ENCODE assay signal across 8 cellular contexts in the genomic region with DNA sequence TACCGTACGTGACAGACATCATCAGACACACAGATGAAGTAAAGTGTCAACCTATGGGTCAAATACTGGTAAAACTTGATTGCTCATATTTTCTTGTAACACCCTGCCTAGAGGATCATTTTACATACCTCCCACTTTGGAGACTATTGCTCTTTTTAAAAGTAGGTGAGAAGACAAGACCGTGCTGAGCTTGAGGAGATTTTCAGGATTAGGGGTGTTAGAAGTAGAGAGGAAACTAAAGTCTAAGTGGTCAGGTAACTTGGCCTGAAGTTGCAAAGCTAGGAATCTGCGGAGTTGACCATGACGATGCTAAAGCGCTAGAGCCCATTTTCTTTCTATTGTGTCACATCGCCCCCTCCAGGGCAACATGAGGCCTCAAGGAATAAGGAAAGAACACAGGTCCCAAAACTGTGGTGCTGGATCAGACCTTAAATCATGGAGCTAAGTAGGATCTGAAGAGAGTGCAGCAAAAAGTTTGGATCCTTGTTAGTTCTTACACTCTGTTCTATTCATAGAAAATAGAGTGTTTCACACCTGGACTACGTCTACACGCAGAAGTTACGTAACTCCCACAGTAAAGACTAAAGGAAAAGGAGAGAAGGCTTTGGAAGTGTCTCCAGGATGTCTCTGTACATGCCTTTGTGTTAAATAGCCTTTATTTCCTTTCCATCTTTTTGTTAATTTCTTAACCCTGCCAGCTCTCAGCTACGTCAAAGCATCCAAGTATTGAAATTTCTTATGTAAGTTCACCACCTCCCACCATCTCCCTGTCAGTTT. TPM values are rescaled to one million over a fixed set of nuclear protein-coding genes. Genes with fewer than 3 reads are reported as not detected.
A peak's percentile ranks its signal among the peaks of the same experiment; 100 is the strongest.
DNase-seq lines count a peak whose midpoint lies in the region; ATAC-seq and TF ChIP-seq lines count a peak whose summit lies in the region.

No MANE protein-coding gene starts in this region.

- POLR2A ChIA-PET in activated naive CD8-positive, alpha-beta T cell treated with anti-CD3 and anti-CD28 coated beads, Interleukin-2, amount 10 ng/mL, durations not matched to agents 7 days and 5 days (lab: Charles Lee) = no interaction called here

- peak; percentile 56 for TF ChIP-seq CTCF in NB4 (IDR thresholded peaks at IDR 0.05; ENCODE audit: low read depth, low read length)

- intact Hi-C loops in left ventricle myocardium superior (cut with micrococcal nuclease) = loop anchor here (10.0 kb wide), 1 partner anchor 60 kb away; no protein-coding TSS in a partner anchor

- no peaks in the 10 kb centered on the region for H3K36me3 Mint-ChIP-seq in activated naive CD8-positive, alpha-beta T cell treated with anti-CD3 and anti-CD28 coated beads, Interleukin-2, amount 10 ng/mL, durations not matched to agents 7 days and 5 days

- no peak for TF ChIP-seq POLR2A in NB4 (IDR thresholded peaks at IDR 0.05; ENCODE audit: extremely low read depth, insufficient read length)

- H3K9me3 Mint-ChIP-seq in activated naive CD8-positive, alpha-beta T cell treated with anti-CD3 and anti-CD28 coated beads, Interleukin-2, amount 10 ng/mL, durations not matched to agents 7 days and 5 days = no peaks in the 10 kb centered on the region

- H3K4me3 ChIP-seq in NB4 (ENCODE audit: low read depth, low read length) = no peak overlapping the region

- no peaks in the 10 kb centered on the region for H3K27me3 Mint-ChIP-seq in activated naive CD8-positive, alpha-beta T cell treated with anti-CD3 and anti-CD28 coated beads, Interleukin-2, amount 10 ng/mL, durations not matched to agents 7 days and 5 days

- peak overlapping the region; percentile 7 for H3K4me3 Mint-ChIP-seq in activated naive CD8-positive, alpha-beta T cell treated with anti-CD3 and anti-CD28 coated beads, Interleukin-2, amount 10 ng/mL, durations not matched to agents 7 days and 5 days

- ATAC-seq in activated naive CD8-positive, alpha-beta T cell treated with anti-CD3 and anti-CD28 coated beads, Interleukin-2, amount 10 ng/mL, durations not matched to agents 7 days and 5 days (ENCODE audit: low read depth) = no peak
- peak; percentile 82 for ATAC-seq in left ventricle myocardium superior
- ATAC-seq in HG02763 (IDR thresholded peaks at IDR 0.05; ENCODE audit: unreplicated experiment) = no peak

- H3K4me1 Mint-ChIP-seq in activated naive CD8-positive, alpha-beta T cell treated with anti-CD3 and anti-CD28 coated beads, Interleukin-2, amount 10 ng/mL, durations not matched to agents 7 days and 5 days = peaks cover 10% of the 10 kb centered on the region

- peak; percentile 14 for DNase-seq in activated gamma-delta T cell treated with Interleukin-2 at 50 U/mL for 16 hours
- no peak for DNase-seq in activated gamma-delta T cell (lab: John Stamatoyannopoulos, UW)
- peak; percentile 62 for DNase-seq in NB4 (ENCODE audit: low read depth)
- DNase-seq in activated naive CD8-positive, alpha-beta T cell treated with anti-CD3 and anti-CD28 coated beads, Interleukin-2, amount 10 ng/mL, durations not matched to agents 7 days and 5 days = no peak
- DNase-seq in left ventricle myocardium superior = no peak
- DNase-seq in renal cortical epithelial cell (ENCODE audit: low read depth) = peak; percentile 65
- DNase-seq in NCI-H2171 treated with DMSO at 0.1 percent for 48 hours (lab: John Stamatoyannopoulos, UW) = no peak

- H3K27ac Mint-ChIP-seq in activated naive CD8-positive, alpha-beta T cell treated with anti-CD3 and anti-CD28 coated beads, Interleukin-2, amount 10 ng/mL, durations not matched to agents 7 days and 5 days = no peak overlapping the region

RNA-seq across cellular contexts. Expression of a gene that starts 8.7 kb away (rescaled TPM):
- 10 to 100 TPM; 36.7 to 38.3 TPM for total RNA-seq in activated naive CD8-positive, alpha-beta T cell treated with anti-CD3 and anti-CD28 coated beads, Interleukin-2, amount 10 ng/mL, durations not matched to agents 7 days and 5 days
- total RNA-seq in left ventricle myocardium superior = 5.9 TPM
- total RNA-seq in renal cortical epithelial cell = 5.0 and 10.7 TPM in 2 replicates

Comparison
In these comparisons a context has a peak if more than half of its experiments do, and no peak if none do; other contexts are left out.
1. DNase-seq: peak in activated gamma-delta T cell treated with Interleukin-2 at 50 U/mL for 16 hours (single experiment), NB4 (single experiment) and renal cortical epithelial cell (single experiment); none in activated gamma-delta T cell (single experiment), activated naive CD8-positive, alpha-beta T cell treated with anti-CD3 and anti-CD28 coated beads, Interleukin-2, amount 10 ng/mL, durations not matched to agents 7 days and 5 days (single experiment), left ventricle myocardium superior (single experiment) and NCI-H2171 treated with DMSO at 0.1 percent for 48 hours (single experiment).